1 cellular context compared by ENCODE assay signal in genomic region chr7:143884978-143885559, GRCh38.
TF ChIP-seq lines count a peak whose summit lies in the region.

No MANE protein-coding gene starts in this region.

TF ChIP-seq in GM23338, 12 proteins besides CTCF, POLR2A, EP300 and RAD21 (continued from another document):
- TF ChIP-seq ZNF462 (CRISPR knock-in tag; IDR thresholded peaks at IDR 0.05) (no peak), CREB1 (CRISPR knock-in tag; IDR thresholded peaks at IDR 0.05; ENCODE audit: low read depth) (peak; percentile 21; the same call in 1 of the 2 replicates), EZH2 (IDR thresholded peaks at IDR 0.05; ENCODE audit: low read depth, unreplicated experiment) (no peak), EZH2phosphoT487 (IDR thresholded peaks at IDR 0.05; ENCODE audit: unreplicated experiment) (no peak), ETS1 (IDR thresholded peaks at IDR 0.05) (no peak), ZNF114 (CRISPR knock-in tag; IDR thresholded peaks at IDR 0.05) (no peak), JUNB (IDR thresholded peaks at IDR 0.05; ENCODE audit: unreplicated experiment) (no peak), POLR2AphosphoS5 (IDR thresholded peaks at IDR 0.05; ENCODE audit: low read depth) (peak; percentile 66)
